Comparison of ENCODE assay signal across 8 cellular contexts in the genomic region with DNA sequence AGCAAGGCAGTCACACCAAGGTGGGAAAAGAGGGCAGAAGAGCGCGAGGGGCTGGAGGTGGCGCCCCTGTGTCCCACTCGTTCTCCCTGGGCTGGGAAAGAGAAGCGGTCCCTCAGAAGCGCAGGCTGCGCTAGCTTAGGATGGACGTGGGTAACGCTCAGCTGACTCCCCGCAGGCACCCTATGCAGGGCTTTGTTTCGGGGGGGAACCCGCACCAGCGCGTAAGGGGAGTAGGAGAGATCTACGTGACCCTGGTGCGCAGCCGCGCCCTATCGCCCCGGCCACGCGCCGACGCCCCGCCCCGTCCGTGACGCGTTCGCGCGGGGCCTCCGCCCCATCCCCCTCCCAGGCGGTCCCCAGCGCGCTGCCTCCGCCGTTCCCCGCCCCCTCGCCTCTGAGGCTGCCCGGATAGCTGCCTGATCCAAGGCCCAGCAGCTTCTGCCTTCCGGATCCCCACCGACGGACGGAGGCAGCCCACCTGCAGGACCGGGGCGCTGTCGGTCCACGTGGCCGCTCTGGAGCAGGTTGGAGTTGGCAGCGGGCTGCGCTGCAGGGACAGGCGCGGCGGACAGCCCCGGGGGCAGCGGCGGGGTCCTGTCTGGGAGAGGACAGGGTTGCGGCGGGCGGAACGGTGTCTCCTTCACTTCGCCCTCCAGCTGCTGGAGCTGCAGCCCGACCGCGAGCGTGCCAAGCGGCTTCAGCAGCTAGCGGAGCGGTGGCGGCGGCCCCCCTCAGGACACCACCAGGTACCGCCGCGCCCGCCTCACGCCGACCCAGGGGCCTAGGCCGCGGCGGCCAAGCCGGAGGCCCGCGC. TPM values are rescaled to one million over a fixed set of nuclear protein-coding genes. Genes with fewer than 3 reads are reported as not detected.
DNase-seq lines count a peak whose midpoint lies in the region; TF ChIP-seq lines count a peak whose summit lies in the region.

A gene with protein sequence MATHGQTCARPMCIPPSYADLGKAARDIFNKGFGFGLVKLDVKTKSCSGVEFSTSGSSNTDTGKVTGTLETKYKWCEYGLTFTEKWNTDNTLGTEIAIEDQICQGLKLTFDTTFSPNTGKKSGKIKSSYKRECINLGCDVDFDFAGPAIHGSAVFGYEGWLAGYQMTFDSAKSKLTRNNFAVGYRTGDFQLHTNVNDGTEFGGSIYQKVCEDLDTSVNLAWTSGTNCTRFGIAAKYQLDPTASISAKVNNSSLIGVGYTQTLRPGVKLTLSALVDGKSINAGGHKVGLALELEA (plus strand): TSS at position 604 of the 814 bp plus-strand sequence. CDS start 363 bp downstream, outside the sequence.

- H3K9me3 Mint-ChIP-seq in activated naive CD4-positive, alpha-beta T cell treated with anti-CD3 and anti-CD28 coated beads, Interleukin-2, amount 10 ng/mL, durations not matched to agents 7 days and 5 days: no peaks in the 10 kb centered on the region

- peaks cover 19% of the 10 kb centered on the region for H3K36me3 Mint-ChIP-seq in activated naive CD4-positive, alpha-beta T cell treated with anti-CD3 and anti-CD28 coated beads, Interleukin-2, amount 10 ng/mL, durations not matched to agents 7 days and 5 days

- H3K4me1 ChIP-seq in HAP-1 (peaks cover 15% of the 10 kb centered on the region), osteoblast (ENCODE audit: insufficient read depth, low read length) (peaks cover 27% of the 10 kb centered on the region), testis (peaks cover 17% of the 10 kb centered on the region)

- peak within 1 kb of the TSS; percentile 91 for H3K4me3 Mint-ChIP-seq in activated naive CD4-positive, alpha-beta T cell treated with anti-CD3 and anti-CD28 coated beads, Interleukin-2, amount 10 ng/mL, durations not matched to agents 7 days and 5 days

- CTCF ChIA-PET in activated naive CD4-positive, alpha-beta T cell treated with anti-CD3 and anti-CD28 coated beads, Interleukin-2, amount 10 ng/mL, durations not matched to agents 7 days and 5 days (lab: Charles Lee): interaction anchor here (1.0 to 4.4 kb wide), 6 partner anchors 18 to 99 kb away, joined by 3 to 34 read pairs (median 15); partner anchors contain the start of genes COMTD1 and SAMD8

- TF ChIP-seq CTCF in osteoblast (IDR thresholded peaks at IDR 0.05; ENCODE audit: extremely low read depth, low read depth, low read length): no peak
- peak in 1 of 3 experiments; percentile 5 for TF ChIP-seq CTCF in testis (IDR thresholded peaks at IDR 0.05)

- H3K27ac Mint-ChIP-seq in activated naive CD4-positive, alpha-beta T cell treated with anti-CD3 and anti-CD28 coated beads, Interleukin-2, amount 10 ng/mL, durations not matched to agents 7 days and 5 days: peak within 1 kb of the TSS; percentile 100

- peaks cover 38% of the 10 kb centered on the region for H3K4me1 Mint-ChIP-seq in activated naive CD4-positive, alpha-beta T cell treated with anti-CD3 and anti-CD28 coated beads, Interleukin-2, amount 10 ng/mL, durations not matched to agents 7 days and 5 days

- peak within 1 kb of the TSS; percentile 100 for H3K4me2 ChIP-seq in osteoblast (ENCODE audit: insufficient read depth, low read length)

- intact Hi-C loops in testis (cut with DNase I; ENCODE audit: low total_unique reads): no loop called here

- DNase-seq in GF-D8 (lab: John Stamatoyannopoulos, UW) (peak; percentile 68), HAP-1 (ENCODE audit: low spot score in 2 of 2) (peak; percentile 75 to 93), MG63 (peak; percentile 89), SK-N-MC (ENCODE audit: low read depth, low spot score) (no peak), globus pallidus (ENCODE audit: low spot score) (peak; percentile 90), osteoblast (ENCODE audit: insufficient read length, low spot score, missing footprints) (peak; percentile 98), testis (peak; percentile 92)
- peak; percentile 94 for DNase-seq in activated naive CD4-positive, alpha-beta T cell treated with anti-CD3 and anti-CD28 coated beads, Interleukin-2, amount 10 ng/mL, durations not matched to agents 7 days and 5 days

- 0% methylated on average over 8 to 47 of the region's 84 CpGs for WGBS in testis, 2 donors

- H3K27me3 ChIP-seq in HAP-1 (ENCODE audit: low read depth) (no peaks in the 10 kb centered on the region), MG63 (no peaks in the 10 kb centered on the region), osteoblast (ENCODE audit: insufficient read depth, low read length) (no peaks in the 10 kb centered on the region), testis (no peaks in the 10 kb centered on the region)

- in situ Hi-C loops in HAP-1 (cut with MboI; ENCODE audit: low sequenced_read_pairs): no loop called here

- H3K4me3 ChIP-seq in HAP-1 (peak within 1 kb of the TSS; percentile 98), MG63 (peak within 1 kb of the TSS; percentile 98), SK-N-MC (peak within 1 kb of the TSS; percentile 84), osteoblast (ENCODE audit: insufficient read depth, low read length) (peak within 1 kb of the TSS; percentile 99), testis (peak within 1 kb of the TSS; percentile 99)

- peak within 1 kb of the TSS; percentile 99 for H2AFZ ChIP-seq in osteoblast (ENCODE audit: low read length)

- peak; percentile 43 for TF ChIP-seq POLR2A in testis (IDR thresholded peaks at IDR 0.05)

- H3K79me2 ChIP-seq in osteoblast (ENCODE audit: insufficient read depth, low read length): peaks cover 43% of the 10 kb centered on the region

- H3K27ac ChIP-seq in SK-N-MC (peak within 1 kb of the TSS; percentile 92), osteoblast (ENCODE audit: low read depth, low read length) (peak within 1 kb of the TSS; percentile 100), testis (peak within 1 kb of the TSS; percentile 98 to 99)

- H3K27me3 Mint-ChIP-seq in activated naive CD4-positive, alpha-beta T cell treated with anti-CD3 and anti-CD28 coated beads, Interleukin-2, amount 10 ng/mL, durations not matched to agents 7 days and 5 days: peaks cover 4% of the 10 kb centered on the region

- H3K9me3 ChIP-seq in HAP-1 (no peaks in the 10 kb centered on the region), MG63 (no peaks in the 10 kb centered on the region), SK-N-MC (ENCODE audit: low read depth, low read length) (no peaks in the 10 kb centered on the region), osteoblast (ENCODE audit: low read depth, low read length) (no peaks in the 10 kb centered on the region), testis (no peaks in the 10 kb centered on the region)

- H3K9ac ChIP-seq in SK-N-MC (ENCODE audit: insufficient read length): peak within 1 kb of the TSS; percentile 87

- peaks cover 45% of the 10 kb centered on the region for H3K36me3 ChIP-seq in HAP-1 (replicated peaks)
- peaks cover 45% of the 10 kb centered on the region for H3K36me3 ChIP-seq in MG63
- peaks cover 29% of the 10 kb centered on the region for H3K36me3 ChIP-seq in SK-N-MC (ENCODE audit: insufficient read depth, low read length)
- H3K36me3 ChIP-seq in osteoblast (ENCODE audit: insufficient read depth, low read length): peaks cover 30% of the 10 kb centered on the region
- no peaks in the 10 kb centered on the region for H3K36me3 ChIP-seq in testis (ENCODE audit: low read depth, missing control alignments)

- H4K20me1 ChIP-seq in osteoblast (ENCODE audit: insufficient read depth, low read length): peaks cover 11% of the 10 kb centered on the region

RNA-seq across cellular contexts. Expression of the gene that starts here (rescaled TPM):
- total RNA-seq in MG63 (2014; rRNA removed; shearing (Covaris generic); ENCODE audit: low replicate concordance): 200 and 236 TPM in 2 replicates
- 141 and 145 TPM in 2 replicates for total RNA-seq in osteoblast
- total RNA-seq in testis: 100 to 1,000 TPM; 105 to 111 TPM
- polyA plus RNA-seq in testis (ENCODE audit: insufficient read depth, low read depth, low replicate concordance): 234 TPM
